In the genomic region with DNA sequence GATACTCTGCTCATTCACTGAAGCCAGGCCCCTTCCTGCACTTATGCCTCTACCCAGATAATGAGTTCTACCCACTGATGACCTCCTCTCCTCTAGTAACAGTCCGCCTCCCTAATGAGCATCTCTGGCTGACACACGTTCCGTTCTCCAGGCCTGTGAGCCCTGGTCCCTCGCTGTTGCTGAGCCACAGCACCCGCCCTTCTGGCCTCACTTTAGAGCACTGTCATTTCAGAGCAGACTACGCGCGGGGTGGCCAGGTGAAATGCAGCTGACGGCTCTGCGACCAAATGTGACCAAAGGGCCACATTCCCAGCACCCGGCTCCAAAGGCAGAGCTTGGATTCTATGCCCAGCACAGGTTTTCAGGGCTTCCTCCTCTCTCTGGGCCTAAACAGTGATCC, we compare ENCODE assay signal across 18 cellular contexts. TPM values are rescaled to one million over a fixed set of nuclear protein-coding genes. Genes with fewer than 3 reads are reported as not detected.
A peak's percentile ranks its signal among the peaks of the same experiment; 100 is the strongest.
DNase-seq lines count a peak whose midpoint lies in the region; ATAC-seq and TF ChIP-seq lines count a peak whose summit lies in the region.
"Had no signal": no experiment of that assay in that cellular context is flagged by ENCODE, and none has a peak within 500 bp of the region (broad histone marks: within the 10 kb centered on the region; RNA-seq: fewer than 3 reads in every experiment).

No MANE protein-coding gene starts in this region.

- no peaks in the 10 kb centered on the region for H3K79me2 ChIP-seq in PC-3 (ENCODE audit: low read length)

- no peak overlapping the region for H3K9ac ChIP-seq in PC-3 (ENCODE audit: low read length)
- H3K9ac ChIP-seq: BLaER1 treated with 17β-estradiol and CSF1 and Interleukin-3, amounts not matched to agents 10 nM and 100 nM had no signal

- no peak overlapping the region for H3K4me3 Mint-ChIP-seq in activated T-helper 17 cell treated with anti-CD3 and anti-CD28 coated beads, Interleukin-2, amount 50 U/mL, for 72 hours
- peak overlapping the region; percentile 51 for H3K4me3 Mint-ChIP-seq in endothelial cell (ENCODE audit: unreplicated experiment)
- H3K4me3 Mint-ChIP-seq: B cell; CD8-positive, alpha-beta T cell had no signal

- H3K9me2 ChIP-seq in PC-3 (replicated peaks; ENCODE audit: low read length) = no peaks in the 10 kb centered on the region

- peaks cover 92% of the 10 kb centered on the region for H3K36me3 Mint-ChIP-seq in activated T-helper 17 cell treated with anti-CD3 and anti-CD28 coated beads, Interleukin-2, amount 50 U/mL, for 72 hours (ENCODE audit: low read depth)
- peaks cover 62% of the 10 kb centered on the region for H3K36me3 Mint-ChIP-seq in endothelial cell (ENCODE audit: low read depth, unreplicated experiment)

- H3K36me3 ChIP-seq in PC-3 (ENCODE audit: low read depth, low read length) = peaks cover 44% of the 10 kb centered on the region

- ATAC-seq in activated T-helper 17 cell treated with anti-CD3 and anti-CD28 coated beads, Interleukin-2, amount 50 U/mL, for 72 hours (replicated peaks) = no peak
- ATAC-seq in HG03045 (IDR thresholded peaks at IDR 0.05; ENCODE audit: unreplicated experiment) (no peak), PC-3 (no peak)
- ATAC-seq: CD8-positive, alpha-beta T cell had no signal

- H3K9me3 ChIP-seq in PC-3 (ENCODE audit: low read length) = no peaks in the 10 kb centered on the region
- H3K9me3 ChIP-seq: BLaER1 treated with 17β-estradiol and CSF1 and Interleukin-3, amounts not matched to agents 10 nM and 100 nM; HAP-1 had no signal

- H3K27ac ChIP-seq in PC-3 (ENCODE audit: low read length) = no peak overlapping the region
- H3K27ac ChIP-seq: BLaER1 treated with 17β-estradiol and CSF1 and Interleukin-3, amounts not matched to agents 10 nM and 100 nM had no signal

- H3K27me3 Mint-ChIP-seq in activated T-helper 17 cell treated with anti-CD3 and anti-CD28 coated beads, Interleukin-2, amount 50 U/mL, for 72 hours = no peaks in the 10 kb centered on the region
- H3K27me3 Mint-ChIP-seq in endothelial cell (ENCODE audit: unreplicated experiment) = no peaks in the 10 kb centered on the region
- H3K27me3 Mint-ChIP-seq: B cell had no signal

- H3K4me1 ChIP-seq in PC-3 (ENCODE audit: insufficient read depth, low read length) = no peaks in the 10 kb centered on the region
- H3K4me1 ChIP-seq: HAP-1 had no signal

- POLR2A ChIA-PET in PC-3 (lab: Charles Lee; ENCODE audit: unreplicated experiment) = no interaction called here

- H3K4me2 ChIP-seq in PC-3 (ENCODE audit: low read length) = no peak overlapping the region
- H3K4me2 ChIP-seq: BLaER1 treated with 17β-estradiol and CSF1 and Interleukin-3, amounts not matched to agents 10 nM and 100 nM had no signal

- no TSS peak for BruUV-seq in PC-3 (replicated peaks; lab: Mats Ljungman, UMichigan)

- H3K27ac Mint-ChIP-seq in activated T-helper 17 cell treated with anti-CD3 and anti-CD28 coated beads, Interleukin-2, amount 50 U/mL, for 72 hours = peak overlapping the region; percentile 56
- H3K27ac Mint-ChIP-seq in endothelial cell (ENCODE audit: unreplicated experiment) = no peak overlapping the region
- H3K27ac Mint-ChIP-seq: B cell; CD8-positive, alpha-beta T cell had no signal

- no peaks in the 10 kb centered on the region for H3F3A ChIP-seq in PC-3 (ENCODE audit: low read length, unreplicated experiment)

- no peak for DNase-seq in endothelial cell (ENCODE audit: low spot score)
- peak; percentile 50 for DNase-seq in posterior vena cava (ENCODE audit: low spot score)
- no peak for DNase-seq in stimulated activated CD4-positive, alpha-beta T cell treated with anti-CD3 and anti-CD28 coated beads, Interleukin-4, amount 100 ng/mL, for 4 hours
- DNase-seq in stimulated activated CD4-positive, alpha-beta T cell treated with anti-CD3 and anti-CD28 coated beads, Interleukin-15, amount 100 ng/mL, for 24 hours = no peak
- no peak for DNase-seq in PC-3
- DNase-seq: Calu3; CD8-positive, alpha-beta T cell; DMS 273 treated with DMSO at 0.1 percent for 48 hours; DMS53; DND-41 had no signal

- no peaks in the 10 kb centered on the region for H3K9me3 Mint-ChIP-seq in activated T-helper 17 cell treated with anti-CD3 and anti-CD28 coated beads, Interleukin-2, amount 50 U/mL, for 72 hours
- H3K9me3 Mint-ChIP-seq in endothelial cell (ENCODE audit: unreplicated experiment) = no peaks in the 10 kb centered on the region
- H3K9me3 Mint-ChIP-seq: CD8-positive, alpha-beta T cell had no signal

- H3K4me3 ChIP-seq in PC-3 (ENCODE audit: low read length) = no peak overlapping the region
- H3K4me3 ChIP-seq: BLaER1 treated with 17β-estradiol and CSF1 and Interleukin-3, amounts not matched to agents 10 nM and 100 nM; HAP-1 had no signal

- intact Hi-C loops in posterior vena cava (cut with DNase I) = no loop called here
- intact Hi-C loops in PC-3 (cut with micrococcal nuclease) = no loop called here

- H3K4me1 Mint-ChIP-seq in activated T-helper 17 cell treated with anti-CD3 and anti-CD28 coated beads, Interleukin-2, amount 50 U/mL, for 72 hours = peaks cover 8% of the 10 kb centered on the region
- H3K4me1 Mint-ChIP-seq in endothelial cell (ENCODE audit: unreplicated experiment) = peaks cover 10% of the 10 kb centered on the region
- H3K4me1 Mint-ChIP-seq: B cell had no signal

- TF ChIP-seq CTCF in endothelial cell (IDR thresholded peaks at IDR 0.05; ENCODE audit: unreplicated experiment) (no peak), PC-3 (conservative IDR thresholded peaks at IDR 0.05; ENCODE audit: low read depth, low read length) (no peak)

- H4K20me1 ChIP-seq in PC-3 (ENCODE audit: low read length) = no peaks in the 10 kb centered on the region

- H3K27me3 ChIP-seq in PC-3 (ENCODE audit: low read length) = no peaks in the 10 kb centered on the region
- H3K27me3 ChIP-seq: BLaER1 treated with 17β-estradiol and CSF1 and Interleukin-3, amounts not matched to agents 10 nM and 100 nM had no signal

- CTCF ChIA-PET in PC-3 (lab: Charles Lee) = no interaction called here

- no peak overlapping the region for H2AFZ ChIP-seq in PC-3 (ENCODE audit: low read length)

RNA-seq across cellular contexts. Expression of a gene that starts 13.8 kb away (rescaled TPM):
- total RNA-seq in activated T-helper 17 cell treated with anti-CD3 and anti-CD28 coated beads, Interleukin-2, amount 50 U/mL, for 72 hours = 100 to 1,000 TPM in 1 of 2 donors, 10 to 100 TPM in 1; 97.6 to 159 TPM
- 132 TPM for total RNA-seq in endothelial cell (ENCODE audit: unreplicated experiment)
- 10 to 100 TPM; 57.6 to 65.5 TPM for total RNA-seq in posterior vena cava
- 267 and 338 TPM in 2 replicates for total RNA-seq in PC-3 (2014; rRNA removed)

RNA-seq across cellular contexts. Expression of a gene that starts 20.8 kb away (rescaled TPM):
- total RNA-seq in activated T-helper 17 cell treated with anti-CD3 and anti-CD28 coated beads, Interleukin-2, amount 50 U/mL, for 72 hours = not detected
- total RNA-seq in endothelial cell (ENCODE audit: unreplicated experiment) (not detected), posterior vena cava (10 to 100 TPM in 1 of 2 donors, under 1 TPM in 1; 0.69 to 15.3 TPM), PC-3 (2014; rRNA removed) (4.0 and 4.3 TPM in 2 replicates)
- total RNA-seq: A172; B cell; CD8-positive, alpha-beta T cell; H1; HT-29 had no signal

RNA-seq across cellular contexts. Expression of a gene that starts 31.6 kb away (rescaled TPM):
- 1 to 10 TPM in 1 of 2 donors, under 1 TPM in 1; 0.63 to 1.1 TPM for total RNA-seq in activated T-helper 17 cell treated with anti-CD3 and anti-CD28 coated beads, Interleukin-2, amount 50 U/mL, for 72 hours
- total RNA-seq in endothelial cell (ENCODE audit: unreplicated experiment) = not detected
- under 1 TPM; 0.19 to 0.57 TPM for total RNA-seq in posterior vena cava
- total RNA-seq in PC-3 (2014; rRNA removed) = not detected in 2 replicates
- total RNA-seq: A172, B cell, H1, HT-29 had no signal

RNA-seq across cellular contexts. Expression of a gene that starts 59.8 kb away (rescaled TPM):
- total RNA-seq in activated T-helper 17 cell treated with anti-CD3 and anti-CD28 coated beads, Interleukin-2, amount 50 U/mL, for 72 hours = 100 to 1,000 TPM in 1 of 2 donors, 10 to 100 TPM in 1; 83.5 to 140 TPM
- total RNA-seq in endothelial cell (ENCODE audit: unreplicated experiment) (111 TPM), posterior vena cava (10 to 100 TPM; 46.2 to 53.2 TPM), PC-3 (2014; rRNA removed) (73.0 and 78.7 TPM in 2 replicates)
